In the genomic region with DNA sequence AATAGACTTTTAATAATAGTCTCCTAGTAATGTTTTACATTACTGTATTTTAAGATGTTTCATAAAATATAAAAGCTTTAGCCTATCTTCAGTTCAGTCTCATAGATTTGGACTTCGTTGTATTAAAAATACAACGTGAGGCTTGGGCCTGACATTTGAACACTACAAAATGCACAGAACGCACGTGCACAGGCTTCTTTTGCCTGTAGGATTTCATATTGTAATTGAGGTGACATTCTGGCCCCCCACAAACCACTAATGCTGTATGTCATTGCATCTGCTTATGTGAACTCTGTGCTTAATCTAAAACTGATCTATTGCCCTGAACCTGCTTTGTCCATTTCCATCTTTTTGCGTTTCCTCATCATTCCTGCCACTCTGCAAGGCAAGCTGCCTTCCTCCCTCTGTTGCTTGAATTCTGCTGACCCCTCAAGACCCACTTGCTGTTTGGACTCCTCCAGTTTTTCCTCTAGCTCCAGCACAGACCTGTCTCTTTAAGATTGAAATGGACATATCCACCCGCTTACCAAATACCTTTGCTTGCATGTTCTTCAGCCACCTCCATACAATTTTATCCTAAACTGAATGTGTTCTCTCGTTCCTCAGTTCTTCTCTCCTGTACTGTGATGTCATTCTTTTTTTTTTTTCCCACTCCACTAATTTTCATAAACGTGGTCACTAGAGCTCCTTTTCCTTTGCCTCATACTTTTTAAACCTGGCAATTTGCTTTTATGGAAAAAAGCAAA, we compare ENCODE assay signal across 1 cellular context.
TF ChIP-seq lines count a peak whose summit lies in the region.

No MANE protein-coding gene starts in this region.

TF ChIP-seq in GM12891, 5 proteins besides CTCF, POLR2A, EP300 and RAD21 (continued from another document):
- no peak for TF ChIP-seq TAF1 (IDR thresholded peaks at IDR 0.05; ENCODE audit: low read depth, low read length)
- no peak for TF ChIP-seq PAX5 (IDR thresholded peaks at IDR 0.05; ENCODE audit: insufficient read depth, low read length, severe bottlenecking)
TF ChIP-seq in GM12891: peak in this region for 0.
